In the genomic region with DNA sequence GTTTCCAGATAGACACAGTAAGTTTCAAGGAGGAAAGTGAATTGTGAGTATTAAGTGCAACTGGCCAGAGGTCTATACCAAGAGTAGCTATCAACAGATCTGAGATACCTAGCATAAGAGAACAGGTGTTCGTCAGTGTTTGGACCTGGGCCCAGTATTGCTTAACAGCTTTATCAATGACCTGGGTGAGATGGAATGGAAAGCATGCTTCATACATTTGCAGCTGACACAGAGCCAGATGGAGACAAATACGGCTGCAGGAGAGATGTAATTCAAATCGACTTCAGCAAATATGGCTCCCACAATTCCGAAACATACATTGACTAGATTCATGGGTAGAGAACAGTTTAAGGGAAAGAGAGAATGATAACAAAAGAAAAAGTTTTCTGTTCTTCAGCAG, we compare ENCODE assay signal across 14 cellular contexts. TPM values are rescaled to one million over a fixed set of nuclear protein-coding genes. Genes with fewer than 3 reads are reported as not detected.
DNase-seq lines count a peak whose midpoint lies in the region; ATAC-seq lines count a peak whose summit lies in the region.
"Had no signal": no experiment of that assay in that cellular context is flagged by ENCODE, and none has a peak within 500 bp of the region (broad histone marks: within the 10 kb centered on the region; RNA-seq: fewer than 3 reads in every experiment).

No MANE protein-coding gene starts in this region.

- H3K4me1 ChIP-seq in effector memory CD4-positive, alpha-beta T cell (ENCODE audit: control insufficient read depth, insufficient read depth, low read length, poor library complexity, severe bottlenecking): no peaks in the 10 kb centered on the region

- no peak overlapping the region for H3K27ac ChIP-seq in effector memory CD4-positive, alpha-beta T cell (ENCODE audit: insufficient read depth, low read length, poor library complexity, severe bottlenecking)

- H3K9me3 Mint-ChIP-seq in immature natural killer cell: no peaks in the 10 kb centered on the region
- H3K9me3 Mint-ChIP-seq: activated CD4-positive, alpha-beta T cell treated with anti-CD3 and anti-CD28 coated beads, Interleukin-2, amount 10 ng/mL, durations not matched to agents 7 days and 5 days had no signal

- H3K4me1 Mint-ChIP-seq in immature natural killer cell: no peaks in the 10 kb centered on the region
- H3K4me1 Mint-ChIP-seq: activated CD4-positive, alpha-beta T cell treated with anti-CD3 and anti-CD28 coated beads, Interleukin-2, amount 10 ng/mL, durations not matched to agents 7 days and 5 days; memory B cell had no signal

- intact Hi-C loops in left cardiac atrium (cut with DNase I): no loop called here
- intact Hi-C loops in cardiac septum (cut with DNase I): no loop called here

- H3K27ac Mint-ChIP-seq in immature natural killer cell: no peak overlapping the region
- H3K27ac Mint-ChIP-seq: activated CD4-positive, alpha-beta T cell treated with anti-CD3 and anti-CD28 coated beads, Interleukin-2, amount 10 ng/mL, durations not matched to agents 7 days and 5 days; H9; memory B cell had no signal

- H3K36me3 ChIP-seq in effector memory CD4-positive, alpha-beta T cell (ENCODE audit: control insufficient read depth, insufficient read depth, low read length): no peaks in the 10 kb centered on the region

- H3K4me3 ChIP-seq in effector memory CD4-positive, alpha-beta T cell (ENCODE audit: insufficient read depth, low read depth, low read length, poor library complexity, severe bottlenecking): no peak overlapping the region

- ATAC-seq in left cardiac atrium (peak; percentile 34 to 76), HG02870 (IDR thresholded peaks at IDR 0.05; ENCODE audit: unreplicated experiment) (no peak)

- no peaks in the 10 kb centered on the region for H3K9me3 ChIP-seq in effector memory CD4-positive, alpha-beta T cell (ENCODE audit: control insufficient read depth, low read length)

- DNase-seq in left cardiac atrium (no peak), cardiac septum (ENCODE audit: low spot score) (no peak), NCI-H69 (lab: John Stamatoyannopoulos, UW) (peak; percentile 95), kidney tubule cell (ENCODE audit: low spot score) (peak; percentile 53), NCI-H526 treated with DMSO at 0.1 percent for 48 hours (lab: John Stamatoyannopoulos, UW) (no peak), immature natural killer cell (no peak)
- DNase-seq in effector memory CD4-positive, alpha-beta T cell: no peak
- DNase-seq: activated CD4-positive, alpha-beta T cell treated with anti-CD3 and anti-CD28 coated beads, Interleukin-2, amount 10 ng/mL, durations not matched to agents 7 days and 5 days; H9; KG1; NCI-H2081 treated with DMSO at 0.1 percent for 48 hours; T-helper 2 cell had no signal

- H3K36me3 Mint-ChIP-seq in immature natural killer cell: no peaks in the 10 kb centered on the region
- H3K36me3 Mint-ChIP-seq: memory B cell had no signal

- H3K27me3 Mint-ChIP-seq in immature natural killer cell (ENCODE audit: low read depth in 3 of 3): peaks cover 1 to 7% (median 4%) of the 10 kb centered on the region in 3 donors

- no peaks in the 10 kb centered on the region for H3K27me3 ChIP-seq in effector memory CD4-positive, alpha-beta T cell (replicated peaks; ENCODE audit: control insufficient read depth, insufficient read depth, low read length, poor library complexity, severe bottlenecking)

- no peak overlapping the region for H3K4me3 Mint-ChIP-seq in immature natural killer cell
- H3K4me3 Mint-ChIP-seq: activated CD4-positive, alpha-beta T cell treated with anti-CD3 and anti-CD28 coated beads, Interleukin-2, amount 10 ng/mL, durations not matched to agents 7 days and 5 days; H9; memory B cell had no signal

RNA-seq across cellular contexts. Expression of a gene that starts 27.8 kb away (rescaled TPM):
- 10 to 100 TPM; 28.1 to 36.0 TPM for total RNA-seq in left cardiac atrium
- total RNA-seq in cardiac septum: 109 TPM
- polyA plus RNA-seq in immature natural killer cell: not detected
- total RNA-seq: activated CD4-positive, alpha-beta T cell treated with anti-CD3 and anti-CD28 coated beads, Interleukin-2, amount 10 ng/mL, durations not matched to agents 7 days and 5 days had no signal

Comparison
In these comparisons a context has a peak if more than half of its experiments do, and no peak if none do; other contexts are left out.
1. DNase-seq: peak in NCI-H69 (single experiment) and kidney tubule cell (single experiment); none in left cardiac atrium (single experiment), cardiac septum (single experiment), NCI-H526 treated with DMSO at 0.1 percent for 48 hours (single experiment), immature natural killer cell (0 of 3) and effector memory CD4-positive, alpha-beta T cell (0 of 3).